In the genomic region with DNA sequence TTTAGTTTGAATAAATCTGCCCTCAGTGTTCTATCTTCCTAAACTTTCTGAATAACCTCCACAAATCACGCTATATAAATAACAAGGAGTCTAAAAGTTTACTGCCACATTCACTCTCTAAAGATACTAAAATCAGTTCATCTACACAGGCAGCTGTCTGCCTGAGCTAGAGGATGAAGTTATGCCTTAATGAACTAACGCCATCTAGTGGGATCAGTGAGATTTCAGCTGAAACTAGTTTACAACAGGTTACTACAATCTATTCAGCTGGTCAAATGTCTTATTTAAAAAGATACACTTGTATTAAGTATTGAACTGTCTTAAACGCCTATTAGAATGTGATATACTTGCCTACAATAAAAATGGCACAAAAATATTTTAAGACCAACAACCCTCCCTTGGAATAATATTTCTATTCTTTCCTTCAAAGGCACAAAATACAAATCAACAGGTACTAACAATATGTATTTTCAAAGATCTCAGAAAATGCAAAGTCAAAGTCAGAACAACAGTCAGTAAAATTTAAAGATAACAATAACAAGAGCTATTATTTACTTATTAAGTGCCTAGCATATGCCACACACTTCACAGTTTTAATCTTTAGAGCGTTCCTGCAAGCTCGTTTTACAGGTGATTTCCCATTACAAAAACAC, we compare ENCODE assay signal across 1 cellular context.
A peak's percentile ranks its signal among the peaks of the same experiment; 100 is the strongest.
TF ChIP-seq lines count a peak whose summit lies in the region.

No MANE protein-coding gene starts in this region.

TF ChIP-seq in K562, 482 proteins besides CTCF, POLR2A, EP300 and RAD21 (continued from another document and continues in another):
- TF ChIP-seq HEY1 (CRISPR knock-in tag; IDR thresholded peaks at IDR 0.05; ENCODE audit: borderline replicate concordance), result no peak
- TF ChIP-seq CHD7 (IDR thresholded peaks at IDR 0.05; ENCODE audit: low read depth, low read length), result no peak
- no peak for TF ChIP-seq GATAD2B (IDR thresholded peaks at IDR 0.05; ENCODE audit: borderline replicate concordance)
- peak; percentile 20; the same call in 1 of the 2 replicates for TF ChIP-seq JUND (IDR thresholded peaks at IDR 0.05; ENCODE audit: borderline replicate concordance, low read depth, low read length)
- 0 out of 3 replicates have a peak, but pooled peaks have one; percentile 11 for TF ChIP-seq JUND (tag; IDR thresholded peaks at IDR 0.05; ENCODE audit: borderline replicate concordance, low read depth, low read length)
- TF ChIP-seq MTA2 (IDR thresholded peaks at IDR 0.05; ENCODE audit: low read depth), result no peak
- no peak for TF ChIP-seq CBX2 (IDR thresholded peaks at IDR 0.05; ENCODE audit: insufficient read depth, low read length, poor library complexity, severe bottlenecking)
- no peak for TF ChIP-seq SAFB (IDR thresholded peaks at IDR 0.05; ENCODE audit: borderline replicate concordance, low read depth, low read length)
- no peak for TF ChIP-seq FOXA1 (IDR thresholded peaks at IDR 0.05; ENCODE audit: borderline replicate concordance)
- no peak for TF ChIP-seq MED1 (CRISPR knock-in tag; IDR thresholded peaks at IDR 0.05; ENCODE audit: borderline replicate concordance)
- TF ChIP-seq HDAC2 (IDR thresholded peaks at IDR 0.05), result 0 out of 2 replicates have a peak, but pooled peaks have one; percentile 32
- no peak for TF ChIP-seq ZNF253 (CRISPR knock-in tag; conservative IDR thresholded peaks at IDR 0.05)
- 0 out of 2 replicates have a peak, but pooled peaks have one; percentile 29 for TF ChIP-seq GTF2E2 (tag; IDR thresholded peaks at IDR 0.05)
- peak in 1 of 2 experiments; percentile 42; a peak in 1 of 4 replicates for TF ChIP-seq HDAC1 (IDR thresholded peaks at IDR 0.05)
- peak; percentile 37; the same call in 1 of the 2 replicates for TF ChIP-seq LCOR (CRISPR knock-in tag; IDR thresholded peaks at IDR 0.05)
- TF ChIP-seq KDM4B (IDR thresholded peaks at IDR 0.05; ENCODE audit: borderline replicate concordance in 2 of 2, low read depth in 1 of 2), result no peak
- no peak for TF ChIP-seq NR2F6 (CRISPR knock-in tag; IDR thresholded peaks at IDR 0.05)
- TF ChIP-seq, protein P1, sequence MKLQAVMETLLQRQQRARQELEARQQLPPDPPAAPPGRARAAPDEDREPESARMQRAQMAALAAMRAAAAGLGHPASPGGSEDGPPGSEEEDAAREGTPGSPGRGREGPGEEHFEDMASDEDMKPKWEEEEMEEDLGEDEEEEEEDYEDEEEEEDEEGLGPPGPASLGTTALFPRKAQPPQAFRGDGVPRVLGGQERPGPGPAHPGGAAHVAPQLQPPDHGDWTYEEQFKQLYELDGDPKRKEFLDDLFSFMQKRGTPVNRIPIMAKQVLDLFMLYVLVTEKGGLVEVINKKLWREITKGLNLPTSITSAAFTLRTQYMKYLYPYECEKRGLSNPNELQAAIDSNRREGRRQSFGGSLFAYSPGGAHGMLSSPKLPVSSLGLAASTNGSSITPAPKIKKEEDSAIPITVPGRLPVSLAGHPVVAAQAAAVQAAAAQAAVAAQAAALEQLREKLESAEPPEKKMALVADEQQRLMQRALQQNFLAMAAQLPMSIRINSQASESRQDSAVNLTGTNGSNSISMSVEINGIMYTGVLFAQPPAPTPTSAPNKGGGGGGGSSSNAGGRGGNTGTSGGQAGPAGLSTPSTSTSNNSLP (IDR thresholded peaks at IDR 0.05; ENCODE audit: borderline replicate concordance, low read depth, low read length), result peak; percentile 36; the same call in 1 of the 2 replicates
- TF ChIP-seq RBFOX2 (IDR thresholded peaks at IDR 0.05; ENCODE audit: low read depth, low read length), result no peak
- peak in 1 of 2 experiments; percentile 81; a peak in 2 of 4 replicates for TF ChIP-seq RCOR1 (IDR thresholded peaks at IDR 0.05; ENCODE audit: borderline replicate concordance in 1 of 2, low read depth in 2 of 2, low read length in 2 of 2)
- peak; percentile 72 to 77 for TF ChIP-seq KDM1A (IDR thresholded peaks at IDR 0.05)
- TF ChIP-seq MAZ (CRISPR knock-in tag; conservative IDR thresholded peaks at IDR 0.05 in 1 of 2, IDR thresholded peaks at IDR 0.05 in 1 of 2), result 0 out of 4 replicates have a peak, but pooled peaks of 1 of the 2 experiments have one; percentile 17
- TF ChIP-seq CC2D1A (IDR thresholded peaks at IDR 0.05), result peak; percentile 43; the same call in 1 of the 2 replicates
- TF ChIP-seq KLF1 (tag; IDR thresholded peaks at IDR 0.05), result no peak
- TF ChIP-seq PBX2 (CRISPR knock-in tag; IDR thresholded peaks at IDR 0.05; ENCODE audit: low read depth), result no peak
- TF ChIP-seq PBX2 (tag; conservative IDR thresholded peaks at IDR 0.05; ENCODE audit: low read depth), result no peak
- no peak for TF ChIP-seq U2AF1 (optimal IDR thresholded peaks at IDR 0.05; ENCODE audit: low read depth, low read length)
- no peak for TF ChIP-seq BCLAF1 (IDR thresholded peaks at IDR 0.05; ENCODE audit: borderline replicate concordance in 1 of 2, control insufficient read depth in 1 of 2, low read depth in 2 of 2, low read length in 1 of 2)
- TF ChIP-seq CHD4 (IDR thresholded peaks at IDR 0.05; ENCODE audit: insufficient read depth, insufficient replicate concordance, low read depth, low read length, poor library complexity, severe bottlenecking), result no peak
- no peak for TF ChIP-seq CBFA2T2 (conservative IDR thresholded peaks at IDR 0.05)
- TF ChIP-seq STAT6 (CRISPR knock-in tag; IDR thresholded peaks at IDR 0.05), result no peak
- TF ChIP-seq DACH1 (IDR thresholded peaks at IDR 0.05; ENCODE audit: partially characterized antibody), result peak; percentile 61
- no peak for TF ChIP-seq ZSCAN29 (IDR thresholded peaks at IDR 0.05)
- 0 out of 2 replicates have a peak, but pooled peaks have one; percentile 24 for TF ChIP-seq LEF1 (IDR thresholded peaks at IDR 0.05)
- no peak for TF ChIP-seq RBBP5 (IDR thresholded peaks at IDR 0.05; ENCODE audit: borderline replicate concordance, insufficient read depth, low read length, poor library complexity, severe bottlenecking)
